ENCODE assay signal across 8 cellular contexts in the genomic region with DNA sequence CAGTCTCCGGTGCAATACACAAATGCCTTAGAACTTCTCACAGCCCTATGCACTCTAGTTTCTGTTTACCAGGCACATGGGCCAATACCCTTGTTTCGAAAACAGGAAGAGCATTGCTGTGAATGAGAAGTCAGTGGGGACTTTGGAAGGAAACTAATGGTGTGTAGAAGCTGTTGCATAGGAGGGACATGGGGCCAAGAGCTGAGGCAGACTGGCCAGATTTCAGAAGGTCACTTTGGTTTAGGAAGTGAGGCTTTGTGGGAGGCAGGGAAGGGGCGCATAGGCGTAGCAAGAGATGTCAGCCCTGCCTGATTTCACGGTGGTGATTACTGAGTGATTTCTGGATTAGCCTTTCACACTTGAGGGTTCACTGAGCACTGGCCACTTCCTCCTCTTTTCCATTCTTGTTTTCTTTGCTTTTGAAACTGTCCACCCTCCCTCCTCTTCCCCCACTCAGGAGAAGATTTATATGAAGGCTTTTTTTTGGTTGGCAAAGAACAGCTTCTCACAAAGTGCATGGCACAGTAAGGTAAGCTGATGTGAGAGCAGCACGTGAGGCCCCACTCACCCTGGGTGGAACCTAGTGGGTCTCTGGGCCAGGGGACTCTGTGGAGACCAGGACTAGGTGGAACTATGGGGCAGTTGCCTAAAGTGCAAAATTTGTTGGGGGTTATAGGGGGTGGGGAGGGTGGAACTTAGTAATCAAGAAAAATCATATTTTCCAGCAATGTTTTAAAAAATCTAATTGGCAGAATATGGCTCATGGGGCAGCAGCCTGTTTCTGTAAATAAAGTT. TPM values are rescaled to one million over a fixed set of nuclear protein-coding genes. Genes with fewer than 3 reads are reported as not detected.
DNase-seq lines count a peak whose midpoint lies in the region; ATAC-seq and TF ChIP-seq lines count a peak whose summit lies in the region.

No MANE protein-coding gene starts in this region.

- TF ChIP-seq EP300 in transverse colon (IDR thresholded peaks at IDR 0.05; ENCODE audit: low read depth): no peak

- intact Hi-C loops in left ventricle myocardium inferior (cut with micrococcal nuclease) (no loop called here), transverse colon (cut with DNase I; ENCODE audit: low total_unique reads) (no loop called here)

- H3K27ac ChIP-seq in KMS-11 (no peak overlapping the region), left ventricle myocardium inferior (replicated peaks) (peak overlapping the region; percentile 59), transverse colon (peak overlapping the region; percentile 10 to 64 (median 38))

- H3K9ac ChIP-seq in KMS-11: no peak overlapping the region

- H3K4me3 ChIP-seq in GM12864 (ENCODE audit: low read depth, low read length) (no peak overlapping the region), KMS-11 (IDR thresholded peaks at IDR 0.05; ENCODE audit: insufficient read depth, low read depth, low read length) (no peak overlapping the region), left ventricle myocardium inferior (no peak overlapping the region), transverse colon (no peak overlapping the region)

- WGBS in transverse colon (ENCODE audit: low coverage in 1 of 2), 2 donors: 57 to 69% methylated on average over 3 to 6 of the region's 6 CpGs

- in situ Hi-C loops in transverse colon (cut with MboI; ENCODE audit: low pct_ligation_motif_present in 1 of 4, low pct_unique_long_range_greater_than_20kb in 1 of 4, low sequenced_read_pairs in 3 of 4): no loop called here

- H3K36me3 ChIP-seq in KMS-11 (ENCODE audit: insufficient read depth) (no peaks in the 10 kb centered on the region), left ventricle myocardium inferior (no peaks in the 10 kb centered on the region), transverse colon (no peaks in the 10 kb centered on the region)

- no peaks in the 10 kb centered on the region for H4K20me1 ChIP-seq in KMS-11 (ENCODE audit: insufficient read depth)

- no peaks in the 10 kb centered on the region for H3K4me1 ChIP-seq in KMS-11 (ENCODE audit: low read depth, poor library complexity, severe bottlenecking)
- peaks cover 16% of the 10 kb centered on the region for H3K4me1 ChIP-seq in left ventricle myocardium inferior
- peaks cover 6 to 37% (median 15%) of the 10 kb centered on the region in 4 donors for H3K4me1 ChIP-seq in transverse colon

- no peaks in the 10 kb centered on the region for H3K79me2 ChIP-seq in KMS-11 (ENCODE audit: insufficient read depth, low read depth)

- no peak overlapping the region for H3K4me2 ChIP-seq in KMS-11

- ATAC-seq in GM21528 (IDR thresholded peaks at IDR 0.05; ENCODE audit: low FRiP score, unreplicated experiment): peak; percentile 80

- no peaks in the 10 kb centered on the region for H3K9me3 ChIP-seq in left ventricle myocardium inferior (replicated peaks)
- H3K9me3 ChIP-seq in transverse colon: no peaks in the 10 kb centered on the region

- DNase-seq in GM12864 (ENCODE audit: low read depth) (peak; percentile 83), left ventricle myocardium inferior (no peak), transverse colon (no peak), cerebellum (ENCODE audit: low spot score) (no peak), NCI-H2081 (lab: John Stamatoyannopoulos, UW) (no peak), NCI-H82 (lab: John Stamatoyannopoulos, UW) (no peak)

- peak overlapping the region; percentile 23; the same call in 1 of the 2 replicates for H2AFZ ChIP-seq in KMS-11 (ENCODE audit: low read depth)

- TF ChIP-seq CTCF in GM12864 (IDR thresholded peaks at IDR 0.05; ENCODE audit: low read depth, low read length, missing control alignments) (no peak), KMS-11 (conservative IDR thresholded peaks at IDR 0.05; ENCODE audit: low read depth, low read length) (no peak), left ventricle myocardium inferior (IDR thresholded peaks at IDR 0.05; ENCODE audit: borderline replicate concordance) (no peak), transverse colon (IDR thresholded peaks at IDR 0.05) (no peak)

- H3K27me3 ChIP-seq in KMS-11 (ENCODE audit: insufficient read depth, low read depth) (no peaks in the 10 kb centered on the region), left ventricle myocardium inferior (ENCODE audit: low read depth) (no peaks in the 10 kb centered on the region), transverse colon (no peaks in the 10 kb centered on the region)

- TF ChIP-seq POLR2A in transverse colon (IDR thresholded peaks at IDR 0.05): no peak

RNA-seq across cellular contexts. Expression of a gene that starts 6.1 kb away (rescaled TPM):
- total RNA-seq in left ventricle myocardium inferior (not detected), transverse colon (1 to 10 TPM in 1 of 4 donors, under 1 TPM in 1, not detected in 2; 0.48 to 2.3 TPM), cerebellum (not detected)
